16 cellular contexts compared by ENCODE assay signal in the genomic region with DNA sequence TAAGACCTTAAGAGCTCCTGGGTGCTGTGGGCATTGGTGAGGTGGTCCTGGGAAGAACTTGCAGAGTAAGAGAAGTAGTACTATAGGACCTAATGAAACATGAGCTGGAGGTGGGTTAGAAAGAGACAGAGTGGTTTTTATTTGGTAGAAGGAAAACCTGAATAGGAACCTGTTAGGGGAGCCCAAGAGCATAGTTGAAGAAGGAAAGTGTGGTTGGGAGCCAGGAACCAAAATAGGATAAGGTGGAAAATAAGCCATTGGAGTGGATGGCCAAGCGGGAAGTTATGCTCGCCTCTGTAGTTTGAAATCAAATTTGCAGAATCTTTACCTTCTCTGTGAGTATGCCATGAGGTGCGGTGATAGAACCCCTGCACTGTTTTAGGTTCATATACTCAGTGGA.
"Had no signal": no experiment of that assay in that cellular context is flagged by ENCODE, and none has a peak within 500 bp of the region (broad histone marks: within the 10 kb centered on the region; RNA-seq: fewer than 3 reads in every experiment).

No MANE protein-coding gene starts in this region.

- H3K9me3 ChIP-seq: sigmoid colon, suprapubic skin, upper lobe of left lung had no signal

- DNase-seq: activated CD4-positive, alpha-beta T cell treated with anti-CD3 and anti-CD28 coated beads, Interleukin-2, amount 50 U/mL, for 4 hours; dorsolateral prefrontal cortex; foreskin fibroblast; hypothalamus; sigmoid colon; stimulated activated naive CD8-positive, alpha-beta T cell treated with anti-CD3 and anti-CD28 coated beads, Interleukin-15, Interleukin-2, amounts not matched to agents 100 U/mL and 50 U/mL, for 24 hours; SW 1271; T-helper 2 cell; upper lobe of left lung had no signal

- ATAC-seq: stimulated activated naive CD8-positive, alpha-beta T cell treated with anti-CD3 and anti-CD28 coated beads, Interleukin-15, Interleukin-2, amounts not matched to agents 100 U/mL and 50 U/mL, for 24 hours had no signal

- H3K27ac ChIP-seq: cardiac muscle cell, suprapubic skin, upper lobe of left lung, VCaP had no signal

- H3K4me3 ChIP-seq: cardiac muscle cell, dorsolateral prefrontal cortex, sigmoid colon, suprapubic skin, upper lobe of left lung had no signal

- H3K4me3 Mint-ChIP-seq: activated naive CD8-positive, alpha-beta T cell; activated T-helper 1 cell treated with anti-CD3 and anti-CD28 coated beads, Interleukin-12 subunit alpha, Interleukin-12 subunit beta, Interleukin-2, Interleukin-4 antibody, amounts not matched to agents 30 ng/mL and 10 ng/mL and 1 ng/mL, durations not matched to agents 14 hours and 24 hours and 36 hours; memory B cell had no signal

- H3K27ac Mint-ChIP-seq: activated naive CD8-positive, alpha-beta T cell; activated T-helper 1 cell treated with anti-CD3 and anti-CD28 coated beads, Interleukin-12 subunit alpha, Interleukin-12 subunit beta, Interleukin-2, Interleukin-4 antibody, amounts not matched to agents 30 ng/mL and 10 ng/mL and 1 ng/mL, durations not matched to agents 14 hours and 24 hours and 36 hours; memory B cell had no signal

- FAIRE-seq: keratinocyte had no signal

- H3K36me3 ChIP-seq: cardiac muscle cell, sigmoid colon, suprapubic skin, upper lobe of left lung had no signal

- H3K27me3 ChIP-seq: cardiac muscle cell, dorsolateral prefrontal cortex, sigmoid colon, suprapubic skin, upper lobe of left lung had no signal
